Comparison of ENCODE assay signal across 1 cellular context in genomic region chr3:50124363-50125226, GRCh38.
TF ChIP-seq lines count a peak whose summit lies in the region.

No MANE protein-coding gene starts in this region.

TF ChIP-seq in HEK293, 187 proteins besides CTCF, POLR2A, EP300 and RAD21 (continued from another document):
- TF ChIP-seq ZBTB21 (tag by site-specific recombination; IDR thresholded peaks at IDR 0.05), result no peak
- TF ChIP-seq ZNF391 (tag by site-specific recombination; IDR thresholded peaks at IDR 0.05; ENCODE audit: borderline replicate concordance, low read depth), result no peak
